9 cellular contexts compared by ENCODE assay signal in genomic region chr19:45515081-45515624, GRCh38. TPM values are rescaled to one million over a fixed set of nuclear protein-coding genes. Genes with fewer than 3 reads are reported as not detected.
DNase-seq lines count a peak whose midpoint lies in the region; ATAC-seq, FAIRE-seq and TF ChIP-seq lines count a peak whose summit lies in the region.
"Had no signal": no experiment of that assay in that cellular context is flagged by ENCODE, and none has a peak within 500 bp of the region (broad histone marks: within the 10 kb centered on the region; RNA-seq: fewer than 3 reads in every experiment).

No MANE protein-coding gene starts in this region.

- H3K9me2 ChIP-seq in SU-DHL-6 (replicated peaks; ENCODE audit: insufficient read depth, low read length), result no peaks in the 10 kb centered on the region

- intact Hi-C loops in Right ventricle myocardium superior (cut with DNase I), result no loop called here

- H3K27me3 Mint-ChIP-seq in neural progenitor cell (ENCODE audit: insufficient read depth, low read depth), result peaks cover 2% of the 10 kb centered on the region

- no peak for TF ChIP-seq CTCF in SU-DHL-6 (IDR thresholded peaks at IDR 0.05; ENCODE audit: insufficient read depth, low read length, poor library complexity, severe bottlenecking)
- TF ChIP-seq CTCF in D721Med (IDR thresholded peaks at IDR 0.05; ENCODE audit: insufficient read depth, missing control alignments), result no peak
- no peak for TF ChIP-seq CTCF in neural progenitor cell (IDR thresholded peaks at IDR 0.05)

- H3K27me3 ChIP-seq in H7 (ENCODE audit: control insufficient read depth, insufficient read depth, low read length) (no peaks in the 10 kb centered on the region), SU-DHL-6 (ENCODE audit: low read length) (no peaks in the 10 kb centered on the region), neural progenitor cell (no peaks in the 10 kb centered on the region)

- no peak for FAIRE-seq in D721Med (lab: Jason Lieb, UNC)

- ATAC-seq in Right ventricle myocardium superior (ENCODE audit: poor library complexity), result peak; percentile 59
- no peak for ATAC-seq in HG03469 (IDR thresholded peaks at IDR 0.05; ENCODE audit: unreplicated experiment)

- DNase-seq in H7 (peak; percentile 40), Right ventricle myocardium superior (peak; percentile 69), D721Med (ENCODE audit: insufficient read length, low spot score) (no peak), NCI-H1417 (lab: John Stamatoyannopoulos, UW) (no peak), neural progenitor cell (ENCODE audit: low spot score) (no peak)
- DNase-seq in stimulated activated naive CD4-positive, alpha-beta T cell treated with Interleukin-2 at 50 U/mL for 16 hours (lab: John Stamatoyannopoulos, UW), result peak; percentile 12
- DNase-seq: occipital lobe had no signal

- H3K4me1 Mint-ChIP-seq in neural progenitor cell, result peaks cover 4% of the 10 kb centered on the region

- peaks cover 25% of the 10 kb centered on the region; the same call in 1 of the 2 replicates for H3K79me2 ChIP-seq in SU-DHL-6 (ENCODE audit: insufficient read depth, low read length)
- H3K79me2 ChIP-seq in neural progenitor cell (ENCODE audit: low read depth), result peaks cover 56% of the 10 kb centered on the region

- peaks cover 6% of the 10 kb centered on the region for H3K36me3 Mint-ChIP-seq in neural progenitor cell

- no peaks in the 10 kb centered on the region for H3K9me3 Mint-ChIP-seq in neural progenitor cell

- H3K4me1 ChIP-seq in neural progenitor cell, result no peaks in the 10 kb centered on the region

- no peaks in the 10 kb centered on the region for H3K9me3 ChIP-seq in SU-DHL-6 (ENCODE audit: insufficient read depth, low read length)
- no peaks in the 10 kb centered on the region for H3K9me3 ChIP-seq in neural progenitor cell (ENCODE audit: low read depth)

- no peak overlapping the region for H3K4me3 Mint-ChIP-seq in neural progenitor cell

- H3F3A ChIP-seq in SU-DHL-6 (ENCODE audit: insufficient read depth) (peaks cover 10% of the 10 kb centered on the region), neural progenitor cell (ENCODE audit: low read depth) (peaks cover 5% of the 10 kb centered on the region)

- no peak overlapping the region for H3K4me3 ChIP-seq in H7 (ENCODE audit: insufficient read depth, low read depth, low read length)
- H3K4me3 ChIP-seq in SU-DHL-6 (ENCODE audit: insufficient read depth, low read length, poor library complexity, severe bottlenecking), result no peak overlapping the region
- no peak overlapping the region for H3K4me3 ChIP-seq in neural progenitor cell

- H3K4me2 ChIP-seq in SU-DHL-6 (ENCODE audit: low read depth, low read length, poor library complexity, severe bottlenecking), result peak overlapping the region; percentile 34
- H3K4me2 ChIP-seq in neural progenitor cell, result no peak overlapping the region

- no peak overlapping the region for H2AFZ ChIP-seq in SU-DHL-6 (ENCODE audit: low read depth, low read length, severe bottlenecking)
- no peak overlapping the region for H2AFZ ChIP-seq in neural progenitor cell (replicated peaks)

- no peak overlapping the region for H3K27ac Mint-ChIP-seq in neural progenitor cell

- H3K36me3 ChIP-seq in H7 (replicated peaks; ENCODE audit: control insufficient read depth, insufficient read depth, low read length), result peaks cover 16% of the 10 kb centered on the region
- H3K36me3 ChIP-seq in SU-DHL-6 (ENCODE audit: low read length), result no peaks in the 10 kb centered on the region
- H3K36me3 ChIP-seq in neural progenitor cell, result no peaks in the 10 kb centered on the region

- peak overlapping the region; percentile 1; the same call in 1 of the 2 replicates for H3K9ac ChIP-seq in SU-DHL-6 (ENCODE audit: low read length)
- no peak overlapping the region for H3K9ac ChIP-seq in neural progenitor cell

- H4K20me1 ChIP-seq in SU-DHL-6 (ENCODE audit: low read depth, low read length), result no peaks in the 10 kb centered on the region
- H4K20me1 ChIP-seq in neural progenitor cell (ENCODE audit: low read depth), result peaks cover 58% of the 10 kb centered on the region

- H3K27ac ChIP-seq in SU-DHL-6 (ENCODE audit: low read depth, low read length) (peak overlapping the region; percentile 79), neural progenitor cell (no peak overlapping the region)

RNA-seq across cellular contexts. Expression of gene VASP, which starts 7.9 kb away (rescaled TPM):
- 103 and 130 TPM in 2 replicates for total RNA-seq in H7 (2014; rRNA removed; shearing (Covaris generic))
- total RNA-seq in Right ventricle myocardium superior, result 42.9 TPM
- total RNA-seq in neural progenitor cell (ENCODE audit: low replicate concordance), result 32.6 and 62.2 TPM in 2 replicates

RNA-seq across cellular contexts. Expression of gene PPM1N, which starts 16.9 kb away (rescaled TPM):
- total RNA-seq in H7 (2014; rRNA removed; shearing (Covaris generic)), result 4.0 and 9.2 TPM in 2 replicates
- total RNA-seq in Right ventricle myocardium superior (0.75 TPM), neural progenitor cell (ENCODE audit: low replicate concordance) (2.4 and 3.6 TPM in 2 replicates)

RNA-seq across cellular contexts. Expression of gene RTN2, which starts 18.3 kb away (rescaled TPM):
- total RNA-seq in H7 (2014; rRNA removed; shearing (Covaris generic)), result 16.3 and 17.5 TPM in 2 replicates
- total RNA-seq in Right ventricle myocardium superior, result 29.9 TPM
- 4.8 and 10.4 TPM in 2 replicates for total RNA-seq in neural progenitor cell (ENCODE audit: low replicate concordance)

RNA-seq across cellular contexts. Expression of gene FOSB, which starts 47.4 kb away (rescaled TPM):
- 1.6 and 10.3 TPM in 2 replicates for total RNA-seq in H7 (2014; rRNA removed; shearing (Covaris generic))
- total RNA-seq in Right ventricle myocardium superior (0.51 TPM), neural progenitor cell (ENCODE audit: low replicate concordance) (2.3 and 5.4 TPM in 2 replicates)

Comparison
In these comparisons a context has a peak if more than half of its experiments do, and no peak if none do; other contexts are left out.
1. DNase-seq: peak in H7 (single experiment), Right ventricle myocardium superior (single experiment) and stimulated activated naive CD4-positive, alpha-beta T cell treated with Interleukin-2 at 50 U/mL for 16 hours (single experiment); none in D721Med (single experiment), NCI-H1417 (0 of 3) and neural progenitor cell (single experiment).